In genomic region chrX:69222103-69223090, GRCh38 we compare ENCODE assay signal across 8 cellular contexts. TPM values are rescaled to one million over a fixed set of nuclear protein-coding genes. Genes with fewer than 3 reads are reported as not detected.
A peak's percentile ranks its signal among the peaks of the same experiment; 100 is the strongest.
DNase-seq lines count a peak whose midpoint lies in the region; ATAC-seq and TF ChIP-seq lines count a peak whose summit lies in the region.

No MANE protein-coding gene starts in this region.

- intact Hi-C loops in activated CD8-positive, alpha-beta T cell treated with anti-CD3 and anti-CD28 coated beads for 36 hours (cut with micrococcal nuclease) = loop anchor here (5.0 to 10.0 kb wide), 3 partner anchors 120 to 488 kb away; partner anchors contain the start of gene EFNB1

- no peak overlapping the region for H3K4me3 Mint-ChIP-seq in activated CD8-positive, alpha-beta T cell treated with anti-CD3 and anti-CD28 coated beads for 36 hours
- H3K4me3 Mint-ChIP-seq in effector memory CD8-positive, alpha-beta T cell = no peak overlapping the region
- no peak overlapping the region for H3K4me3 Mint-ChIP-seq in memory B cell

- H3K9ac ChIP-seq in DND-41 (ENCODE audit: low read depth, low read length) = no peak overlapping the region

- POLR2A ChIA-PET in activated CD8-positive, alpha-beta T cell treated with anti-CD3 and anti-CD28 coated beads for 36 hours (lab: Charles Lee) = no interaction called here

- H3K4me1 ChIP-seq in DND-41 (ENCODE audit: insufficient read depth, low read length) = no peaks in the 10 kb centered on the region

- H4K20me1 ChIP-seq in DND-41 (ENCODE audit: insufficient read depth, low read length) = no peaks in the 10 kb centered on the region

- no peak overlapping the region for H3K27ac ChIP-seq in DND-41 (ENCODE audit: low read length)

- H2AFZ ChIP-seq in DND-41 (ENCODE audit: low read depth, low read length) = no peak overlapping the region

- H3K36me3 Mint-ChIP-seq in activated CD8-positive, alpha-beta T cell treated with anti-CD3 and anti-CD28 coated beads for 36 hours (ENCODE audit: low read depth) = no peaks in the 10 kb centered on the region
- no peaks in the 10 kb centered on the region for H3K36me3 Mint-ChIP-seq in effector memory CD8-positive, alpha-beta T cell (ENCODE audit: insufficient read depth)
- no peaks in the 10 kb centered on the region for H3K36me3 Mint-ChIP-seq in memory B cell

- H3K27me3 Mint-ChIP-seq in activated CD8-positive, alpha-beta T cell treated with anti-CD3 and anti-CD28 coated beads for 36 hours = no peaks in the 10 kb centered on the region
- H3K27me3 Mint-ChIP-seq in effector memory CD8-positive, alpha-beta T cell = no peaks in the 10 kb centered on the region
- peaks cover 4% of the 10 kb centered on the region for H3K27me3 Mint-ChIP-seq in memory B cell

- H3K36me3 ChIP-seq in DND-41 (ENCODE audit: insufficient read depth, low read length) = no peaks in the 10 kb centered on the region

- H3K4me1 Mint-ChIP-seq in activated CD8-positive, alpha-beta T cell treated with anti-CD3 and anti-CD28 coated beads for 36 hours (ENCODE audit: low read depth) = no peaks in the 10 kb centered on the region
- no peaks in the 10 kb centered on the region for H3K4me1 Mint-ChIP-seq in effector memory CD8-positive, alpha-beta T cell (ENCODE audit: low read depth in 2 of 2)
- H3K4me1 Mint-ChIP-seq in memory B cell = peaks cover 2% of the 10 kb centered on the region

- DNase-seq in DND-41 (peak; percentile 54), NCI-H524 treated with DMSO at 0.1 percent for 48 hours (lab: John Stamatoyannopoulos, UW) (peak; percentile 25), memory B cell (ENCODE audit: low spot score in 2 of 2) (peak; percentile 45 to 65)
- peak; percentile 78 for DNase-seq in activated CD8-positive, alpha-beta T cell treated with anti-CD3 and anti-CD28 coated beads for 36 hours
- DNase-seq in effector memory CD8-positive, alpha-beta T cell = peak; percentile 55 to 59 (median 59)
- DNase-seq in stimulated activated CD8-positive, alpha-beta memory T cell treated with anti-CD3 and anti-CD28 coated beads, Interleukin-15, amount 100 ng/mL, for 4 hours (ENCODE audit: low read depth in 2 of 2) = peak; percentile 32 to 42

- CTCF ChIA-PET in activated CD8-positive, alpha-beta T cell treated with anti-CD3 and anti-CD28 coated beads for 36 hours (lab: Charles Lee) = interaction anchor here (0.6 to 4.7 kb wide), 24 partner anchors 9 to 710 kb away, joined by 3 to 83 read pairs (median 4); partner anchors contain the start of gene EFNB1

- H3K9me3 Mint-ChIP-seq in activated CD8-positive, alpha-beta T cell treated with anti-CD3 and anti-CD28 coated beads for 36 hours = no peaks in the 10 kb centered on the region
- no peaks in the 10 kb centered on the region for H3K9me3 Mint-ChIP-seq in effector memory CD8-positive, alpha-beta T cell
- no peaks in the 10 kb centered on the region for H3K9me3 Mint-ChIP-seq in memory B cell

- no peak overlapping the region for H3K4me2 ChIP-seq in DND-41 (ENCODE audit: insufficient read depth, low read length)

- no peaks in the 10 kb centered on the region for H3K79me2 ChIP-seq in DND-41 (ENCODE audit: insufficient read depth, low read length)

- no peak overlapping the region for H3K27ac Mint-ChIP-seq in activated CD8-positive, alpha-beta T cell treated with anti-CD3 and anti-CD28 coated beads for 36 hours
- H3K27ac Mint-ChIP-seq in effector memory CD8-positive, alpha-beta T cell = no peak overlapping the region
- H3K27ac Mint-ChIP-seq in memory B cell = no peak overlapping the region

- no peak overlapping the region for H3K4me3 ChIP-seq in DND-41 (ENCODE audit: low read depth in 1 of 2, low read length in 2 of 2)

- H3K9me3 ChIP-seq in DND-41 (ENCODE audit: insufficient read depth, low read length, severe bottlenecking) = no peaks in the 10 kb centered on the region

- H3K27me3 ChIP-seq in DND-41 (ENCODE audit: insufficient read depth, low read length, poor library complexity) = no peaks in the 10 kb centered on the region

- peak; percentile 83 for ATAC-seq in DND-41 (ENCODE audit: insufficient read depth, low read depth)
- peak; percentile 73 for ATAC-seq in HG02763 (IDR thresholded peaks at IDR 0.05; ENCODE audit: unreplicated experiment)
- ATAC-seq in activated CD8-positive, alpha-beta T cell treated with anti-CD3 and anti-CD28 coated beads for 36 hours = peak; percentile 90
- peak; percentile 78 for ATAC-seq in effector memory CD8-positive, alpha-beta T cell (replicated peaks)
- ATAC-seq in memory B cell (ENCODE audit: low read depth) = peak; percentile 66
- ATAC-seq in HG02571 (IDR thresholded peaks at IDR 0.05; ENCODE audit: unreplicated experiment) = no peak

- TF ChIP-seq CTCF in DND-41 (IDR thresholded peaks at IDR 0.05; ENCODE audit: borderline replicate concordance, extremely low read depth, low read length, poor library complexity, severe bottlenecking) = peak; percentile 70
- TF ChIP-seq CTCF in activated CD8-positive, alpha-beta T cell treated with anti-CD3 and anti-CD28 coated beads for 36 hours (IDR thresholded peaks at IDR 0.05) = peak; percentile 52

RNA-seq across cellular contexts. Expression of gene PJA1, which starts 57.1 kb away (rescaled TPM):
- total RNA-seq in activated CD8-positive, alpha-beta T cell treated with anti-CD3 and anti-CD28 coated beads for 36 hours = 10 to 100 TPM; 21.0 to 22.6 TPM

Comparison
In these comparisons a context has a peak if more than half of its experiments do, and no peak if none do; other contexts are left out.
1. DNase-seq: peak in every context shown above with its lines; median percentile 78 in activated CD8-positive, alpha-beta T cell treated with anti-CD3 and anti-CD28 coated beads for 36 hours; 59 in effector memory CD8-positive, alpha-beta T cell; 55 in memory B cell; 54 in DND-41; 37 in stimulated activated CD8-positive, alpha-beta memory T cell treated with anti-CD3 and anti-CD28 coated beads, Interleukin-15, amount 100 ng/mL, for 4 hours; 25 in NCI-H524 treated with DMSO at 0.1 percent for 48 hours.